27 cellular contexts compared by ENCODE assay signal in the genomic region with DNA sequence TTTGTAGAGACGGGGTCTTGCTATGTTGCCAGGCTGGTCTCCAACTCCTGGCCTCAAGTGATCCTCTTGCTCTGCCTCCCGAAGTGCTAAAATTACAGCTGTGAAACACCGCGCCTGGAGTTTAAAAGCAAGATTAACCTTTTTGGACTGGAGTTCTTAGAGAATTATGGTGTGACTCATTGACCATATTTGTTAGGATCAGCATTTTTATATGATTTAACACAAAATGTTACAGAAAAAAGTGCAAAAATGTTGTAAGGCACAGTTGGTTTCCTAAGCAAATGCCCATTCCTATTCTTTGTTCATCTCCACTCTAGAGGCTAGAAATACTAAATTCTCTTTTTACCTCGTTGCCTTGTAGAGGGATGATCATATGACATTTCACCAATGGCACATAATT. TPM values are rescaled to one million over a fixed set of nuclear protein-coding genes. Genes with fewer than 3 reads are reported as not detected.
A peak's percentile ranks its signal among the peaks of the same experiment; 100 is the strongest.
DNase-seq lines count a peak whose midpoint lies in the region; ATAC-seq and TF ChIP-seq lines count a peak whose summit lies in the region.
"Had no signal": no experiment of that assay in that cellular context is flagged by ENCODE, and none has a peak within 500 bp of the region (broad histone marks: within the 10 kb centered on the region; RNA-seq: fewer than 3 reads in every experiment).

No MANE protein-coding gene starts in this region.

- BruUV-seq in PC-3 (replicated peaks; lab: Mats Ljungman, UMichigan), result no TSS peak

- H3K36me3 Mint-ChIP-seq in CD4-positive, CD25-positive, alpha-beta regulatory T cell, result no peaks in the 10 kb centered on the region
- H3K36me3 Mint-ChIP-seq in IgD-negative memory B cell, result no peaks in the 10 kb centered on the region

- CTCF ChIA-PET in PC-3 (lab: Charles Lee), result no interaction called here

- no peaks in the 10 kb centered on the region for H3K9me3 ChIP-seq in CD4-positive, CD25-positive, alpha-beta regulatory T cell (ENCODE audit: control insufficient read depth in 2 of 2, low read length in 2 of 2)
- H3K9me3 ChIP-seq in PC-3 (ENCODE audit: low read length), result no peaks in the 10 kb centered on the region
- H3K9me3 ChIP-seq: ascending aorta, colonic mucosa, right atrium auricular region, transverse colon had no signal

- H3K9me3 Mint-ChIP-seq in CD4-positive, CD25-positive, alpha-beta regulatory T cell, result peaks cover 0 to 3% (median 0%) of the 10 kb centered on the region in 7 donors
- no peaks in the 10 kb centered on the region for H3K9me3 Mint-ChIP-seq in IgD-negative memory B cell
- H3K9me3 Mint-ChIP-seq: activated naive CD8-positive, alpha-beta T cell treated with anti-CD3 and anti-CD28 coated beads, Interleukin-2, amount 10 ng/mL, durations not matched to agents 7 days and 5 days; neural crest cell; T-helper 2 cell treated with Interferon-gamma antibody and Interleukin-4, amounts not matched to agents 5 μg/mL and 100 μg/mL, for 36 hours had no signal

- H3K79me2 ChIP-seq in PC-3 (ENCODE audit: low read length), result no peaks in the 10 kb centered on the region
- H3K79me2 ChIP-seq: parathyroid adenoma had no signal

- intact Hi-C loops in PC-3 (cut with micrococcal nuclease), result no loop called here

- no peaks in the 10 kb centered on the region for H3F3A ChIP-seq in PC-3 (ENCODE audit: low read length, unreplicated experiment)

- peak overlapping the region; percentile 66 to 85 (median 84) for H3K27ac Mint-ChIP-seq in CD4-positive, CD25-positive, alpha-beta regulatory T cell
- peak overlapping the region in 2 of 3 donors; percentile 71 to 89 for H3K27ac Mint-ChIP-seq in IgD-negative memory B cell
- H3K27ac Mint-ChIP-seq: T-helper 2 cell treated with Interferon-gamma antibody and Interleukin-4, amounts not matched to agents 5 μg/mL and 100 μg/mL, for 36 hours had no signal

- no peak overlapping the region for H3K4me2 ChIP-seq in PC-3 (ENCODE audit: low read length)

- no peak for ATAC-seq in CD4-positive, CD25-positive, alpha-beta regulatory T cell (ENCODE audit: low read depth in 2 of 2)
- no peak for ATAC-seq in HG02981 (IDR thresholded peaks at IDR 0.05; ENCODE audit: unreplicated experiment)
- ATAC-seq in PC-3, result no peak
- ATAC-seq: left lobe of liver had no signal

- POLR2A ChIA-PET in PC-3 (lab: Charles Lee; ENCODE audit: unreplicated experiment), result interaction anchor here (0.6 kb wide), 1 partner anchor 102 kb away, joined by 3 read pairs; no protein-coding TSS in a partner anchor

- peaks cover 5 to 29% (median 25%) of the 10 kb centered on the region in 4 donors for H3K4me1 Mint-ChIP-seq in CD4-positive, CD25-positive, alpha-beta regulatory T cell
- peaks cover 24 to 28% (median 24%) of the 10 kb centered on the region in 3 donors for H3K4me1 Mint-ChIP-seq in IgD-negative memory B cell
- H3K4me1 Mint-ChIP-seq: neural crest cell had no signal

- no peak overlapping the region for H2AFZ ChIP-seq in PC-3 (ENCODE audit: low read length)
- H2AFZ ChIP-seq: parathyroid adenoma had no signal

- no peak overlapping the region for H3K4me3 Mint-ChIP-seq in CD4-positive, CD25-positive, alpha-beta regulatory T cell
- H3K4me3 Mint-ChIP-seq in IgD-negative memory B cell, result peak overlapping the region in 2 of 4 donors; percentile 5 to 29
- H3K4me3 Mint-ChIP-seq: neural crest cell; T-helper 2 cell treated with Interferon-gamma antibody and Interleukin-4, amounts not matched to agents 5 μg/mL and 100 μg/mL, for 36 hours had no signal

- H3K27me3 ChIP-seq in CD4-positive, CD25-positive, alpha-beta regulatory T cell (ENCODE audit: control insufficient read depth, insufficient read depth, low read length), result no peaks in the 10 kb centered on the region
- H3K27me3 ChIP-seq in PC-3 (ENCODE audit: low read length), result no peaks in the 10 kb centered on the region
- H3K27me3 ChIP-seq: ascending aorta, colonic mucosa, right atrium auricular region, transverse colon had no signal

- H3K9me2 ChIP-seq in PC-3 (replicated peaks; ENCODE audit: low read length), result no peaks in the 10 kb centered on the region

- H4K20me1 ChIP-seq in PC-3 (ENCODE audit: low read length), result no peaks in the 10 kb centered on the region

- no peaks in the 10 kb centered on the region for H3K36me3 ChIP-seq in CD4-positive, CD25-positive, alpha-beta regulatory T cell (ENCODE audit: control insufficient read depth, insufficient read depth, low read length)
- no peaks in the 10 kb centered on the region for H3K36me3 ChIP-seq in PC-3 (ENCODE audit: low read depth, low read length)
- H3K36me3 ChIP-seq: ascending aorta, colonic mucosa, right atrium auricular region, transverse colon had no signal

- peaks cover 6% of the 10 kb centered on the region for H3K4me1 ChIP-seq in CD4-positive, CD25-positive, alpha-beta regulatory T cell (ENCODE audit: control insufficient read depth, insufficient read depth, low read length, poor library complexity, severe bottlenecking)
- no peaks in the 10 kb centered on the region for H3K4me1 ChIP-seq in PC-3 (ENCODE audit: insufficient read depth, low read length)
- H3K4me1 ChIP-seq: ascending aorta, colonic mucosa, parathyroid adenoma, right atrium auricular region, transverse colon had no signal

- H3K27ac ChIP-seq in CD4-positive, CD25-positive, alpha-beta regulatory T cell (ENCODE audit: insufficient read depth, low read length, poor library complexity, severe bottlenecking), result no peak overlapping the region
- H3K27ac ChIP-seq in PC-3 (ENCODE audit: low read length), result no peak overlapping the region
- H3K27ac ChIP-seq: ascending aorta, C4-2B, colonic mucosa, parathyroid adenoma, right atrium auricular region, transverse colon had no signal

- no peak for TF ChIP-seq CTCF in choroid plexus epithelial cell (conservative IDR thresholded peaks at IDR 0.05; ENCODE audit: low read depth, low read length)
- TF ChIP-seq CTCF in retinal pigment epithelial cell (conservative IDR thresholded peaks at IDR 0.05; ENCODE audit: low read depth, low read length), result no peak
- TF ChIP-seq CTCF in PC-3 (conservative IDR thresholded peaks at IDR 0.05; ENCODE audit: low read depth, low read length), result no peak

- DNase-seq in CD4-positive, CD25-positive, alpha-beta regulatory T cell, result no peak
- DNase-seq in choroid plexus epithelial cell (ENCODE audit: low read depth), result peak; percentile 18
- DNase-seq in retinal pigment epithelial cell (ENCODE audit: low read depth), result peak; percentile 33
- DNase-seq in NCI-H1092 (lab: John Stamatoyannopoulos, UW), result no peak
- no peak for DNase-seq in PC-3
- DNase-seq: activated CD4-positive, alpha-beta T cell treated with anti-CD3 and anti-CD28 coated beads for 4 hours; activated naive CD8-positive, alpha-beta T cell treated with anti-CD3 and anti-CD28 coated beads, Interleukin-2, amount 10 ng/mL, durations not matched to agents 7 days and 5 days; colonic mucosa; DND-41; effector CD4-positive, alpha-beta T cell; glutamatergic neuron; KBM-7; NCI-H1105 treated with DMSO at 0.1 percent for 48 hours; NCI-H2029; Right ventricle myocardium superior; stimulated activated CD4-positive, alpha-beta T cell treated with anti-CD3 and anti-CD28 coated beads, Interleukin-2, amount 100 ng/mL, for 24 hours; stimulated activated CD8-positive, alpha-beta memory T cell treated with anti-CD3 and anti-CD28 coated beads, Interleukin-4, amount 100 ng/mL, for 48 hours; transverse colon had no signal

- H3K4me3 ChIP-seq in CD4-positive, CD25-positive, alpha-beta regulatory T cell (ENCODE audit: low read depth, low read length), result no peak overlapping the region
- no peak overlapping the region for H3K4me3 ChIP-seq in choroid plexus epithelial cell (ENCODE audit: low read depth, low read length)
- H3K4me3 ChIP-seq in retinal pigment epithelial cell (ENCODE audit: low read length), result no peak overlapping the region
- H3K4me3 ChIP-seq in PC-3 (ENCODE audit: low read length), result no peak overlapping the region
- H3K4me3 ChIP-seq: ascending aorta, colonic mucosa, right atrium auricular region, transverse colon had no signal

- no peak overlapping the region for H3K9ac ChIP-seq in PC-3 (ENCODE audit: low read length)
- H3K9ac ChIP-seq: parathyroid adenoma had no signal

- no peaks in the 10 kb centered on the region for H3K27me3 Mint-ChIP-seq in CD4-positive, CD25-positive, alpha-beta regulatory T cell
- no peaks in the 10 kb centered on the region for H3K27me3 Mint-ChIP-seq in IgD-negative memory B cell
- H3K27me3 Mint-ChIP-seq: activated naive CD8-positive, alpha-beta T cell treated with anti-CD3 and anti-CD28 coated beads, Interleukin-2, amount 10 ng/mL, durations not matched to agents 7 days and 5 days had no signal

RNA-seq across cellular contexts. Expression of a gene that starts 27.6 kb away (rescaled TPM):
- total RNA-seq in CD4-positive, CD25-positive, alpha-beta regulatory T cell, result 12.1 TPM
- polyA plus RNA-seq in CD4-positive, CD25-positive, alpha-beta regulatory T cell, result 10 to 100 TPM; 12.7 to 20.2 (median 15.2) TPM
- polyA plus RNA-seq in IgD-negative memory B cell, result 15.2 TPM
- total RNA-seq in PC-3 (2014; rRNA removed), result 2.2 and 2.6 TPM in 2 replicates

RNA-seq across cellular contexts. Expression of a gene that starts 34.4 kb away (rescaled TPM):
- 101 TPM for total RNA-seq in CD4-positive, CD25-positive, alpha-beta regulatory T cell
- 10 to 100 TPM; 21.8 to 26.4 (median 23.3) TPM for polyA plus RNA-seq in CD4-positive, CD25-positive, alpha-beta regulatory T cell
- 19.6 TPM for polyA plus RNA-seq in IgD-negative memory B cell
- total RNA-seq in PC-3 (2014; rRNA removed), result 43.0 and 86.4 TPM in 2 replicates

Comparison
In these comparisons a context has a peak if more than half of its experiments do, and no peak if none do; other contexts are left out.
1. DNase-seq: peak in choroid plexus epithelial cell (single experiment) and retinal pigment epithelial cell (single experiment); none in CD4-positive, CD25-positive, alpha-beta regulatory T cell (0 of 3), NCI-H1092 (single experiment) and PC-3 (single experiment).